3 cellular contexts compared by ENCODE assay signal in the genomic region with DNA sequence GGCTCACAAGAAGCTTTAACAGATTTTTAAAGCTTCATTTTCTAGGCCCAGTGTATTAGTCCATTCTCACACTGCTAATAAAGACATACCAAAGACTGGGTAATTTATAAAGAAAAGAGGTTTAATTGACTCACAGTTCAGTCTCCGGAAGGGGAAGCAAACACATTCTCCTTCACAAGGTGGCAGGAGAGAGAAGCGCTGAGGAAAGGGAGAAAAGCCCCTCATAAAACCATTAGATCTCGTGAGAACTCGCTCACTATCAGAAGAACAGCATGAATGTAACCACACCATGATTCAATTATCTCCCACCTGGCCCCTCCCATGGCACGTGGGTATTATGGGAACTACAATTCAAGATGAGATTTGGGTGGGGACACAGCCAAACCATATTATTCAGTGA. TPM values are rescaled to one million over a fixed set of nuclear protein-coding genes. Genes with fewer than 3 reads are reported as not detected.
"Had no signal": no experiment of that assay in that cellular context is flagged by ENCODE, and none has a peak within 500 bp of the region (broad histone marks: within the 10 kb centered on the region; RNA-seq: fewer than 3 reads in every experiment).

No MANE protein-coding gene starts in this region.

RNA-seq across cellular contexts. Expression of a gene that starts 42.0 kb away (rescaled TPM):
- total RNA-seq: activated T-helper 1 cell treated with anti-CD3 and anti-CD28 coated beads, Interleukin-12 subunit alpha, Interleukin-12 subunit beta, Interleukin-2, Interleukin-4 antibody, amounts not matched to agents 30 ng/mL and 10 ng/mL and 1 ng/mL, durations not matched to agents 14 hours and 24 hours and 36 hours; MCF 10A; SJSA1 had no signal
